ENCODE assay signal across 19 cellular contexts in the genomic region with DNA sequence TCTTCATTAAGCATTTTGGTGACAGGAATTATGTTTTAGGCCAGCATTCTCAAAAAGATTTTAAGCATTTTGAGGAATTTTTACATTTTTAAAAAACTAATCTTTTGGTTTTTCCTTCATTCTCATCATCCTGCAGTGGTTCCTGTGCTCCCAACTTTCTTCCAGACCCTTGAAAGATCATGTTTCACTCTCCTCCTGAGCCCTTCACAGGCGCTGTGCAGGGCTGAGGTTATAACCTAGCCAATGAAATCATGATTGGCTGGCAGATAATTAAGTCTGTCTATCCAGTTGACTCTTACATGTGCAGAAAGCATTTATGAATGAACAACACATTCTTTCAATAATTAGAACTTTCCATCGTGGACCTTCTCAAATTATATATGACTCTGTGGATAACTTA.
"Had no signal": no experiment of that assay in that cellular context is flagged by ENCODE, and none has a peak within 500 bp of the region (broad histone marks: within the 10 kb centered on the region; RNA-seq: fewer than 3 reads in every experiment).

No MANE protein-coding gene starts in this region.

- H3K27me3 ChIP-seq: colonic mucosa, esophagus squamous epithelium, hepatocyte, spleen had no signal

- H3K27ac ChIP-seq: colonic mucosa, esophagus squamous epithelium, hepatocyte, spleen, thoracic aorta had no signal

- H3K9me3 ChIP-seq: colonic mucosa, esophagus squamous epithelium, spleen, thoracic aorta had no signal

- H3K27ac Mint-ChIP-seq: stimulated activated naive B cell treated with anti-CD40 and anti-IgM and Interleukin-4, amounts not matched to agents 10 μg/mL and 1 μg/mL and 100 μg/mL, for 72 hours; type B pancreatic cell had no signal

- H3K4me2 ChIP-seq: hepatocyte had no signal

- H3K4me3 Mint-ChIP-seq: naive thymus-derived CD4-positive, alpha-beta T cell; neural crest cell; stimulated activated naive B cell treated with anti-CD40 and anti-IgM and Interleukin-4, amounts not matched to agents 10 μg/mL and 1 μg/mL and 100 μg/mL, for 72 hours; stimulated activated naive CD8-positive, alpha-beta T cell treated with anti-CD3 and anti-CD28 coated beads, Interleukin-15, amount 100 ng/mL, for 72 hours; type B pancreatic cell had no signal

- H3K79me2 ChIP-seq: hepatocyte had no signal

- H2AFZ ChIP-seq: hepatocyte had no signal

- H3K36me3 Mint-ChIP-seq: type B pancreatic cell had no signal

- H3K4me1 ChIP-seq: colonic mucosa had no signal

- H3K36me3 ChIP-seq: colonic mucosa, esophagus squamous epithelium, spleen, thoracic aorta had no signal

- H3K4me3 ChIP-seq: colonic mucosa, esophagus squamous epithelium, hepatocyte, spleen, thoracic aorta had no signal

- H3K9me3 Mint-ChIP-seq: neural crest cell; stimulated activated naive B cell treated with anti-CD40 and anti-IgM and Interleukin-4, amounts not matched to agents 10 μg/mL and 1 μg/mL and 100 μg/mL, for 72 hours; stimulated activated naive CD8-positive, alpha-beta T cell treated with anti-CD3 and anti-CD28 coated beads, Interleukin-15, amount 100 ng/mL, for 72 hours; type B pancreatic cell had no signal

- H3K27me3 Mint-ChIP-seq: naive thymus-derived CD4-positive, alpha-beta T cell; stimulated activated naive B cell treated with anti-CD40 and anti-IgM and Interleukin-4, amounts not matched to agents 10 μg/mL and 1 μg/mL and 100 μg/mL, for 72 hours; stimulated activated naive CD8-positive, alpha-beta T cell treated with anti-CD3 and anti-CD28 coated beads, Interleukin-15, amount 100 ng/mL, for 72 hours; type B pancreatic cell had no signal

- DNase-seq: colonic mucosa; dermis blood vessel endothelial cell; esophagus squamous epithelium; foreskin fibroblast; head of caudate nucleus; left colon; naive thymus-derived CD4-positive, alpha-beta T cell; posterior cingulate gyrus; spleen; stimulated activated CD4-positive, alpha-beta T cell treated with anti-CD3 and anti-CD28 coated beads, Interleukin-15, amount 100 ng/mL, for 24 hours; stimulated activated CD4-positive, alpha-beta T cell treated with anti-CD3 and anti-CD28 coated beads, Interleukin-1b, Interleukin-23, amount 100 ng/mL, for 48 hours; stimulated activated CD4-positive, alpha-beta T cell treated with anti-CD3 and anti-CD28 coated beads, Interleukin-4, amount 100 ng/mL, for 4 hours; stimulated activated naive B cell treated with anti-CD40 and anti-IgM and Interleukin-4, amounts not matched to agents 10 μg/mL and 1 μg/mL and 100 μg/mL, for 72 hours; stimulated activated naive CD8-positive, alpha-beta T cell treated with anti-CD3 and anti-CD28 coated beads, Interleukin-15, amount 100 ng/mL, for 72 hours had no signal

- ATAC-seq: left colon; naive thymus-derived CD4-positive, alpha-beta T cell; sciatic nerve; stimulated activated naive B cell treated with anti-CD40 and anti-IgM and Interleukin-4, amounts not matched to agents 10 μg/mL and 1 μg/mL and 100 μg/mL, for 72 hours; stimulated activated naive CD8-positive, alpha-beta T cell treated with anti-CD3 and anti-CD28 coated beads, Interleukin-15, amount 100 ng/mL, for 72 hours had no signal
